ENCODE assay signal across 8 cellular contexts in the genomic region with DNA sequence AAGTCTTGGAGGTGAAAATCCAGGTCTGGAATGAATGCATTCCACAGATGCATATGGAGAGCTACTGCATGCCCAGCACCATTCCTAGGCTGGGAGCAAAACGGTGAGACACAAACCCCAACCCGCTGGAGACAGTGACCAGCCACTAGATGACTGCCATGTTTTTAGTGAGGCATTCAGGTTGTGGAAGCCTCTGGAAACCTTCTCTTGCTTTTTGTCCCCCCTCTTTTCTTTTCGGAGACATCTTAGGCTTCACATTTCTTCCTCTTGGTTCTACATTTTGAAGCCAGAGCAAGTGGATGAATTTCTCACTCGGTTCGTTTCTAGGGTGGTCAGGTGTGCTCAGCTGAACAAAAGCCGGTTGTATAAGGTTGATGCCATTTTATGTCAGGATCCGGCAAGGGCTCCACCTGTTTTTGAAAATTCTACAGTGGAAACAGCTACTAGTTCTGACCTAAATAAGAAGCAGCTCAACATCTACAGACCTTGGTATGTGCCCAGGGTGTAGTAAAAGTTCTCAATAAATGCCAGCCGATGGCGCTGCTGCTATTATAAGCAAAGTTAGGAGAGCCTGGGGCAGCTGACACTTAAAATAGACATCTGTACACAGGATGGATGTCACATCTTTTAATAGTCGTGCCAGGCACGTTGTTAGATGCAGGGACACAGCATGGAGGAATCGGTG. TPM values are rescaled to one million over a fixed set of nuclear protein-coding genes. Genes with fewer than 3 reads are reported as not detected.
DNase-seq lines count a peak whose midpoint lies in the region; ATAC-seq and TF ChIP-seq lines count a peak whose summit lies in the region.

No MANE protein-coding gene starts in this region.

- no peaks in the 10 kb centered on the region for H3K9me3 Mint-ChIP-seq in activated CD4-positive, alpha-beta T cell treated with anti-CD3 and anti-CD28 coated beads, Interleukin-2, amount 10 ng/mL, durations not matched to agents 24 days and 14 days
- no peaks in the 10 kb centered on the region for H3K9me3 Mint-ChIP-seq in activated CD8-positive, alpha-beta T cell treated with anti-CD3 and anti-CD28 coated beads for 36 hours
- H3K9me3 Mint-ChIP-seq in glutamatergic neuron (ENCODE audit: unreplicated experiment), result peaks cover 27% of the 10 kb centered on the region

- peaks cover 2% of the 10 kb centered on the region for H3K36me3 Mint-ChIP-seq in activated CD4-positive, alpha-beta T cell treated with anti-CD3 and anti-CD28 coated beads, Interleukin-2, amount 10 ng/mL, durations not matched to agents 24 days and 14 days (ENCODE audit: low read depth)
- no peaks in the 10 kb centered on the region for H3K36me3 Mint-ChIP-seq in activated CD8-positive, alpha-beta T cell treated with anti-CD3 and anti-CD28 coated beads for 36 hours (ENCODE audit: low read depth)
- H3K36me3 Mint-ChIP-seq in glutamatergic neuron (ENCODE audit: unreplicated experiment), result no peaks in the 10 kb centered on the region

- H3K27me3 Mint-ChIP-seq in activated CD4-positive, alpha-beta T cell treated with anti-CD3 and anti-CD28 coated beads, Interleukin-2, amount 10 ng/mL, durations not matched to agents 24 days and 14 days, result peaks cover 2% of the 10 kb centered on the region
- H3K27me3 Mint-ChIP-seq in activated CD8-positive, alpha-beta T cell treated with anti-CD3 and anti-CD28 coated beads for 36 hours, result no peaks in the 10 kb centered on the region
- H3K27me3 Mint-ChIP-seq in glutamatergic neuron (ENCODE audit: unreplicated experiment), result peaks cover 35% of the 10 kb centered on the region

- no peak for ATAC-seq in activated CD8-positive, alpha-beta T cell treated with anti-CD3 and anti-CD28 coated beads for 36 hours
- ATAC-seq in HG03460 (IDR thresholded peaks at IDR 0.05; ENCODE audit: unreplicated experiment), result no peak

- peak; percentile 72 for DNase-seq in activated CD4-positive, alpha-beta T cell treated with anti-CD3 and anti-CD28 coated beads, Interleukin-2, amount 10 ng/mL, durations not matched to agents 24 days and 14 days
- DNase-seq in activated CD4-positive, alpha-beta T cell treated with anti-CD3 and anti-CD28 coated beads for 1 hour, result no peak
- DNase-seq in NCI-H1694 (lab: John Stamatoyannopoulos, UW), result peak; percentile 98
- peak; percentile 77 for DNase-seq in activated CD8-positive, alpha-beta T cell treated with anti-CD3 and anti-CD28 coated beads for 36 hours
- no peak for DNase-seq in glutamatergic neuron
- peak; percentile 74 for DNase-seq in pons (ENCODE audit: low spot score)
- DNase-seq in stimulated activated CD4-positive, alpha-beta T cell treated with anti-CD3 and anti-CD28 coated beads, Interleukin-12 subunit alpha, Interleukin-12 subunit beta, amount 100 ng/mL, for 4 hours, result no peak

- intact Hi-C loops in activated CD4-positive, alpha-beta T cell treated with anti-CD3 and anti-CD28 coated beads, Interleukin-2, amount 10 ng/mL, durations not matched to agents 24 days and 14 days (cut with micrococcal nuclease), result loop anchor here (2.0 to 10.0 kb wide), 9 partner anchors 135 to 1017 kb away; a partner anchor contains a TSS
- intact Hi-C loops in activated CD8-positive, alpha-beta T cell treated with anti-CD3 and anti-CD28 coated beads for 36 hours (cut with micrococcal nuclease), result loop anchor here (2.0 kb wide), 1 partner anchor 353 kb away; a partner anchor contains a TSS

- H3K27ac Mint-ChIP-seq in activated CD4-positive, alpha-beta T cell treated with anti-CD3 and anti-CD28 coated beads, Interleukin-2, amount 10 ng/mL, durations not matched to agents 24 days and 14 days, result peak overlapping the region; percentile 97
- peak overlapping the region; percentile 95 for H3K27ac Mint-ChIP-seq in activated CD8-positive, alpha-beta T cell treated with anti-CD3 and anti-CD28 coated beads for 36 hours
- H3K27ac Mint-ChIP-seq in glutamatergic neuron (ENCODE audit: unreplicated experiment), result peak overlapping the region; percentile 98

- CTCF ChIA-PET in activated CD8-positive, alpha-beta T cell treated with anti-CD3 and anti-CD28 coated beads for 36 hours (lab: Charles Lee), result interaction anchor here (0.7 to 2.1 kb wide), 8 partner anchors 9 to 354 kb away, joined by 3 to 10 read pairs (median 4); a partner anchor contains a TSS

- peak; percentile 4 for TF ChIP-seq CTCF in activated CD8-positive, alpha-beta T cell treated with anti-CD3 and anti-CD28 coated beads for 36 hours (IDR thresholded peaks at IDR 0.05)
- TF ChIP-seq CTCF in glutamatergic neuron (IDR thresholded peaks at IDR 0.05; ENCODE audit: partially characterized antibody, unreplicated experiment), result no peak

- POLR2A ChIA-PET in activated CD8-positive, alpha-beta T cell treated with anti-CD3 and anti-CD28 coated beads for 36 hours (lab: Charles Lee), result interaction anchor here (0.9 to 2.5 kb wide), 4 partner anchors 45 to 277 kb away, joined by 3 to 6 read pairs (median 4); a partner anchor contains a TSS

- H3K4me3 Mint-ChIP-seq in activated CD4-positive, alpha-beta T cell treated with anti-CD3 and anti-CD28 coated beads, Interleukin-2, amount 10 ng/mL, durations not matched to agents 24 days and 14 days, result peak overlapping the region; percentile 99
- peak overlapping the region; percentile 96 for H3K4me3 Mint-ChIP-seq in activated CD8-positive, alpha-beta T cell treated with anti-CD3 and anti-CD28 coated beads for 36 hours
- H3K4me3 Mint-ChIP-seq in glutamatergic neuron (ENCODE audit: unreplicated experiment), result peak overlapping the region; percentile 93

- H3K4me1 Mint-ChIP-seq in activated CD4-positive, alpha-beta T cell treated with anti-CD3 and anti-CD28 coated beads, Interleukin-2, amount 10 ng/mL, durations not matched to agents 24 days and 14 days, result peaks cover 54% of the 10 kb centered on the region
- peaks cover 49% of the 10 kb centered on the region for H3K4me1 Mint-ChIP-seq in activated CD8-positive, alpha-beta T cell treated with anti-CD3 and anti-CD28 coated beads for 36 hours (ENCODE audit: low read depth)
- peaks cover 11% of the 10 kb centered on the region for H3K4me1 Mint-ChIP-seq in glutamatergic neuron (ENCODE audit: low read depth, unreplicated experiment)

RNA-seq across cellular contexts. Expression of a gene that starts 1.8 kb away (rescaled TPM):
- 18.3 and 20.9 TPM in 2 replicates for total RNA-seq in activated CD4-positive, alpha-beta T cell treated with anti-CD3 and anti-CD28 coated beads, Interleukin-2, amount 10 ng/mL, durations not matched to agents 24 days and 14 days
- total RNA-seq in activated CD8-positive, alpha-beta T cell treated with anti-CD3 and anti-CD28 coated beads for 36 hours, result 10 to 100 TPM; 16.7 to 18.6 TPM
- 13.6 TPM for total RNA-seq in glutamatergic neuron (ENCODE audit: unreplicated experiment)

RNA-seq across cellular contexts. Expression of a gene that starts 12.7 kb away (rescaled TPM):
- 6.9 and 7.6 TPM in 2 replicates for total RNA-seq in activated CD4-positive, alpha-beta T cell treated with anti-CD3 and anti-CD28 coated beads, Interleukin-2, amount 10 ng/mL, durations not matched to agents 24 days and 14 days
- total RNA-seq in activated CD8-positive, alpha-beta T cell treated with anti-CD3 and anti-CD28 coated beads for 36 hours, result 1 to 10 TPM; 6.2 to 6.6 TPM
- total RNA-seq in glutamatergic neuron (ENCODE audit: unreplicated experiment), result 6.5 TPM

RNA-seq across cellular contexts. Expression of a gene that starts 45.0 kb away (rescaled TPM):
- total RNA-seq in activated CD4-positive, alpha-beta T cell treated with anti-CD3 and anti-CD28 coated beads, Interleukin-2, amount 10 ng/mL, durations not matched to agents 24 days and 14 days, result 43.7 and 46.2 TPM in 2 replicates
- total RNA-seq in activated CD8-positive, alpha-beta T cell treated with anti-CD3 and anti-CD28 coated beads for 36 hours, result 10 to 100 TPM; 47.8 to 52.2 TPM
- 25.9 TPM for total RNA-seq in glutamatergic neuron (ENCODE audit: unreplicated experiment)

RNA-seq across cellular contexts. Expression of a gene that starts 45.0 kb away (rescaled TPM):
- 6.4 and 7.4 TPM in 2 replicates for total RNA-seq in activated CD4-positive, alpha-beta T cell treated with anti-CD3 and anti-CD28 coated beads, Interleukin-2, amount 10 ng/mL, durations not matched to agents 24 days and 14 days
- total RNA-seq in activated CD8-positive, alpha-beta T cell treated with anti-CD3 and anti-CD28 coated beads for 36 hours, result 1 to 10 TPM; 4.7 to 5.0 TPM
- 24.5 TPM for total RNA-seq in glutamatergic neuron (ENCODE audit: unreplicated experiment)

Comparison
In these comparisons a context has a peak if more than half of its experiments do, and no peak if none do; other contexts are left out.
1. DNase-seq: peak in activated CD4-positive, alpha-beta T cell treated with anti-CD3 and anti-CD28 coated beads, Interleukin-2, amount 10 ng/mL, durations not matched to agents 24 days and 14 days (single experiment), NCI-H1694 (single experiment), activated CD8-positive, alpha-beta T cell treated with anti-CD3 and anti-CD28 coated beads for 36 hours (single experiment) and pons (single experiment); none in activated CD4-positive, alpha-beta T cell treated with anti-CD3 and anti-CD28 coated beads for 1 hour (single experiment), glutamatergic neuron (single experiment) and stimulated activated CD4-positive, alpha-beta T cell treated with anti-CD3 and anti-CD28 coated beads, Interleukin-12 subunit alpha, Interleukin-12 subunit beta, amount 100 ng/mL, for 4 hours (single experiment).
2. Peak in every context shown above with its lines, with median percentiles within 50 percentile points of each other: H3K27ac Mint-ChIP-seq and H3K4me3 Mint-ChIP-seq.